In genomic region chr20:34045294-34045693, GRCh38 we compare ENCODE assay signal across 9 cellular contexts. TPM values are rescaled to one million over a fixed set of nuclear protein-coding genes. Genes with fewer than 3 reads are reported as not detected.
DNase-seq lines count a peak whose midpoint lies in the region; FAIRE-seq and TF ChIP-seq lines count a peak whose summit lies in the region.
"Had no signal": no experiment of that assay in that cellular context is flagged by ENCODE, and none has a peak within 500 bp of the region (broad histone marks: within the 10 kb centered on the region; RNA-seq: fewer than 3 reads in every experiment).

No MANE protein-coding gene starts in this region.

- peaks cover 13% of the 10 kb centered on the region for H4K20me1 ChIP-seq in endothelial cell of umbilical vein (replicated peaks; ENCODE audit: control insufficient read depth, extremely low read depth, insufficient read depth, low read length)

- H3K36me3 ChIP-seq in endothelial cell of umbilical vein (ENCODE audit: control insufficient read depth in 2 of 2, extremely low read depth in 1 of 2, insufficient read depth in 2 of 2, low read length in 2 of 2) (peaks cover 0 to 3% of the 10 kb centered on the region in 2 experiments), neuronal stem cell (replicated peaks in 1 of 2; ENCODE audit: control insufficient read depth in 2 of 2, insufficient read depth in 2 of 2, low read length in 2 of 2) (peaks cover 0 to 45% of the 10 kb centered on the region in 2 donors)

- H3K27me3 Mint-ChIP-seq in mesothelial cell of epicardium (ENCODE audit: low read depth), result no peaks in the 10 kb centered on the region

- H3K4me1 ChIP-seq in endothelial cell of umbilical vein (ENCODE audit: control insufficient read depth, extremely low read depth, insufficient read depth, low read length), result peaks cover 4% of the 10 kb centered on the region
- H3K4me1 ChIP-seq in neuronal stem cell (ENCODE audit: control insufficient read depth in 2 of 2, insufficient read depth in 1 of 2, low read depth in 1 of 2, low read length in 2 of 2), result peaks cover 0 to 5% of the 10 kb centered on the region in 2 donors

- no TSS peak for BruUV-seq in endothelial cell of umbilical vein (replicated peaks; lab: Mats Ljungman, UMichigan)

- no peak for TF ChIP-seq POLR2A in endothelial cell of umbilical vein (IDR thresholded peaks at IDR 0.05; ENCODE audit: low read depth, low read length)

- H3K79me1 ChIP-seq in neuronal stem cell (ENCODE audit: low read depth, low read length), result peaks cover 2% of the 10 kb centered on the region

- H3K9ac ChIP-seq in endothelial cell of umbilical vein (replicated peaks; ENCODE audit: extremely low read depth, insufficient read depth, low read length) (no peak overlapping the region), neuronal stem cell (ENCODE audit: low read depth, low read length, poor library complexity) (no peak overlapping the region)
- H3K9ac ChIP-seq: BLaER1 treated with 17β-estradiol and CSF1 and Interleukin-3, amounts not matched to agents 10 nM and 100 nM had no signal

- no peak overlapping the region for H4K8ac ChIP-seq in neuronal stem cell (ENCODE audit: low read depth, low read length)

- intact Hi-C loops in endothelial cell of umbilical vein (cut with micrococcal nuclease), result no loop called here

- TF ChIP-seq EP300 in Ishikawa (IDR thresholded peaks at IDR 0.05; ENCODE audit: borderline replicate concordance), result no peak

- TF ChIP-seq RAD21 in Ishikawa (IDR thresholded peaks at IDR 0.05; ENCODE audit: low read depth), result no peak

- H3K23ac ChIP-seq in neuronal stem cell (ENCODE audit: low read depth, low read length, poor library complexity), result no peak overlapping the region

- POLR2A ChIA-PET in endothelial cell of umbilical vein (lab: Charles Lee), result no interaction called here

- H3K27ac Mint-ChIP-seq in mesothelial cell of epicardium, result peak overlapping the region; percentile 10

- H2AK5ac ChIP-seq in neuronal stem cell (ENCODE audit: low read depth, low read length), result no peak overlapping the region

- H3K27me3 ChIP-seq in endothelial cell of umbilical vein (ENCODE audit: control insufficient read depth in 2 of 2, insufficient read depth in 2 of 2, low read length in 2 of 2), result no peaks in the 10 kb centered on the region
- no peaks in the 10 kb centered on the region for H3K27me3 ChIP-seq in neuronal stem cell (ENCODE audit: control insufficient read depth in 3 of 3, insufficient read depth in 3 of 3, low read depth in 1 of 3, low read length in 3 of 3)
- H3K27me3 ChIP-seq: BLaER1 treated with 17β-estradiol and CSF1 and Interleukin-3, amounts not matched to agents 10 nM and 100 nM had no signal

- H3K9me3 ChIP-seq in endothelial cell of umbilical vein (replicated peaks; ENCODE audit: control insufficient read depth, insufficient read depth, low read length) (no peaks in the 10 kb centered on the region), neuronal stem cell (replicated peaks in 1 of 2; ENCODE audit: control insufficient read depth in 2 of 2, insufficient read depth in 1 of 2, low read depth in 1 of 2, low read length in 2 of 2) (no peaks in the 10 kb centered on the region)
- H3K9me3 ChIP-seq: BLaER1 treated with 17β-estradiol and CSF1 and Interleukin-3, amounts not matched to agents 10 nM and 100 nM had no signal

- no peaks in the 10 kb centered on the region for H3K36me3 Mint-ChIP-seq in mesothelial cell of epicardium

- H2BK5ac ChIP-seq in neuronal stem cell (ENCODE audit: low read length), result no peak overlapping the region

- H3K9me1 ChIP-seq in endothelial cell of umbilical vein (replicated peaks; ENCODE audit: control insufficient read depth, extremely low read depth, insufficient read depth, low read length), result no peaks in the 10 kb centered on the region

- no peak overlapping the region for H3K4me2 ChIP-seq in endothelial cell of umbilical vein (ENCODE audit: insufficient read depth, low read length)
- no peak overlapping the region for H3K4me2 ChIP-seq in neuronal stem cell (ENCODE audit: insufficient read depth, low read length, poor library complexity, severe bottlenecking)
- H3K4me2 ChIP-seq: BLaER1 treated with 17β-estradiol and CSF1 and Interleukin-3, amounts not matched to agents 10 nM and 100 nM had no signal

- no peak overlapping the region for H3K4ac ChIP-seq in neuronal stem cell (ENCODE audit: low read length)

- CTCF ChIA-PET in endothelial cell of umbilical vein (lab: Charles Lee), result interaction anchor here (1.0 to 1.3 kb wide), 3 partner anchors 18 to 253 kb away, joined by 3 read pairs; no protein-coding TSS in a partner anchor

- H2BK120ac ChIP-seq in neuronal stem cell (ENCODE audit: low read depth, low read length), result no peak overlapping the region

- H2BK12ac ChIP-seq in neuronal stem cell (ENCODE audit: low read length), result no peak overlapping the region

- dilution Hi-C loops in endothelial cell of umbilical vein (cut with MboI; ENCODE audit: extremely low pct_ligation_motif_present, low sequenced_read_pairs), result no loop called here

- H2BK15ac ChIP-seq in neuronal stem cell (ENCODE audit: low read length), result no peak overlapping the region

- no peak overlapping the region for H3K27ac ChIP-seq in endothelial cell of umbilical vein (ENCODE audit: insufficient read depth, low read depth, low read length)
- H3K27ac ChIP-seq in neuronal stem cell (replicated peaks; ENCODE audit: low read length), result no peak overlapping the region
- H3K27ac ChIP-seq: BLaER1 treated with 17β-estradiol and CSF1 and Interleukin-3, amounts not matched to agents 10 nM and 100 nM had no signal

- H3K4me3 ChIP-seq in endothelial cell of umbilical vein (replicated peaks in 1 of 3; ENCODE audit: insufficient read depth in 1 of 3, low read depth in 1 of 3, low read length in 3 of 3), result no peak overlapping the region
- H3K4me3 ChIP-seq in neuronal stem cell (ENCODE audit: low read length in 2 of 2), result no peak overlapping the region
- H3K4me3 ChIP-seq: BLaER1 treated with 17β-estradiol and CSF1 and Interleukin-3, amounts not matched to agents 10 nM and 100 nM had no signal

- WGBS in neuronal stem cell (ENCODE audit: extremely low coverage in 2 of 2, insufficient read length in 2 of 2, insufficient replicate concordance in 1 of 2), 2 donors, result no CpG with 5 or more reads among the region's 2 CpGs

- no peaks in the 10 kb centered on the region for H3K9me3 Mint-ChIP-seq in mesothelial cell of epicardium

- H4K91ac ChIP-seq in neuronal stem cell (ENCODE audit: low read depth, low read length, poor library complexity), result no peak overlapping the region

- peaks cover 10% of the 10 kb centered on the region for H3K4me1 Mint-ChIP-seq in mesothelial cell of epicardium

- no peak overlapping the region for H2AFZ ChIP-seq in endothelial cell of umbilical vein (ENCODE audit: low read depth, low read length)
- no peak overlapping the region for H2AFZ ChIP-seq in neuronal stem cell (ENCODE audit: low read length)

- H3K14ac ChIP-seq in neuronal stem cell (ENCODE audit: low read length), result no peak overlapping the region

- peaks cover 72% of the 10 kb centered on the region for H3K79me2 ChIP-seq in endothelial cell of umbilical vein (ENCODE audit: control insufficient read depth, insufficient read depth, low read length)

- TF ChIP-seq CTCF in endothelial cell of umbilical vein (IDR thresholded peaks at IDR 0.05; ENCODE audit: extremely low read depth in 1 of 2, insufficient read depth in 1 of 2, low read depth in 1 of 2, low read length in 2 of 2), result no peak
- TF ChIP-seq CTCF in mesothelial cell of epicardium (IDR thresholded peaks at IDR 0.05; ENCODE audit: unreplicated experiment), result no peak

- DNase-seq in Ammon's horn (ENCODE audit: low spot score) (peak; percentile 49), endothelial cell of umbilical vein (ENCODE audit: low read depth, low spot score) (peak; percentile 17), mesothelial cell of epicardium (ENCODE audit: low spot score in 2 of 2, unreplicated experiment in 2 of 2) (no peak), OCI-M2 (lab: John Stamatoyannopoulos, UW; ENCODE audit: unreplicated experiment) (no peak), neuronal stem cell (ENCODE audit: low spot score) (no peak), NCI-H2227 treated with DMSO at 0.1 percent for 48 hours (lab: John Stamatoyannopoulos, UW) (no peak)
- DNase-seq in stimulated activated CD4-positive, alpha-beta T cell treated with anti-CD3 and anti-CD28 coated beads, Interleukin-4, amount 100 ng/mL, for 1 hour, result no peak

- FAIRE-seq in endothelial cell of umbilical vein (lab: Jason Lieb, UNC), result no peak

- H3K18ac ChIP-seq in neuronal stem cell (ENCODE audit: low read length), result no peak overlapping the region

- H3K4me3 Mint-ChIP-seq in mesothelial cell of epicardium, result no peak overlapping the region

TF ChIP-seq in Ishikawa, 13 proteins besides CTCF, POLR2A, EP300 and RAD21:
- peak; percentile 41; the same call in 1 of the 2 replicates for TF ChIP-seq NFIC (IDR thresholded peaks at IDR 0.05)
- TF ChIP-seq CREB1 (IDR thresholded peaks at IDR 0.05; ENCODE audit: low read depth), result no peak

TF ChIP-seq in endothelial cell of umbilical vein, 7 proteins besides CTCF, POLR2A, EP300 and RAD21:
- TF ChIP-seq FOS (IDR thresholded peaks at IDR 0.05; ENCODE audit: borderline replicate concordance, insufficient read depth, low read length) (no peak), JUN (IDR thresholded peaks at IDR 0.05; ENCODE audit: borderline replicate concordance, insufficient read depth, insufficient read length, low read depth) (no peak), MAX (IDR thresholded peaks at IDR 0.05; ENCODE audit: insufficient read depth, insufficient read length) (no peak), POLR2AphosphoS5 (IDR thresholded peaks at IDR 0.05; ENCODE audit: insufficient read depth, low read depth, low read length) (no peak), GATA2 (IDR thresholded peaks at IDR 0.05; ENCODE audit: insufficient read depth, insufficient read length, low read depth, low read length) (no peak), MYC (IDR thresholded peaks at IDR 0.05; ENCODE audit: low read depth, low read length) (no peak), EZH2 (IDR thresholded peaks at IDR 0.05; ENCODE audit: borderline replicate concordance, low read depth, low read length, severe bottlenecking) (no peak)

RNA-seq across cellular contexts. Expression of gene RALY, which starts 51.6 kb away (rescaled TPM):
- total RNA-seq in endothelial cell of umbilical vein (142 and 158 TPM in 2 replicates), mesothelial cell of epicardium (139 to 141 TPM (median 140 TPM) in 3 replicates)
- 146 and 172 TPM in 2 replicates for polyA plus RNA-seq in endothelial cell of umbilical vein
- 110 and 125 TPM in 2 replicates for polyA plus RNA-seq in endothelial cell of umbilical vein (2011; cell fraction: cytosol; rRNA removed)
- 58.1 and 60.4 TPM in 2 replicates for polyA plus RNA-seq in endothelial cell of umbilical vein (2011; cell fraction: nucleus; rRNA removed)
- 124 and 126 TPM in 2 replicates for polyA plus RNA-seq in endothelial cell of umbilical vein (2012)
- polyA minus RNA-seq in endothelial cell of umbilical vein, result 94.1 and 102 TPM in 2 replicates
- polyA minus RNA-seq in endothelial cell of umbilical vein (2011; cell fraction: cytosol; rRNA and poly(A)+ RNA removed), result 77.5 TPM
- polyA minus RNA-seq in endothelial cell of umbilical vein (2011; cell fraction: nucleus; rRNA and poly(A)+ RNA removed), result 57.0 and 67.9 TPM in 2 replicates
- 147 TPM for polyA plus RNA-seq in neuronal stem cell (2013, experiment 1 of 2)
- polyA plus RNA-seq in neuronal stem cell (2013, experiment 2 of 2), result 144 TPM

Comparison
In these comparisons a context has a peak if more than half of its experiments do, and no peak if none do; other contexts are left out.
1. DNase-seq: peak in Ammon's horn (single experiment) and endothelial cell of umbilical vein (single experiment); none in mesothelial cell of epicardium (0 of 2), OCI-M2 (single experiment), stimulated activated CD4-positive, alpha-beta T cell treated with anti-CD3 and anti-CD28 coated beads, Interleukin-4, amount 100 ng/mL, for 1 hour (single experiment), neuronal stem cell (single experiment) and NCI-H2227 treated with DMSO at 0.1 percent for 48 hours (single experiment).